Comparison of ENCODE assay signal across 8 cellular contexts in the genomic region with DNA sequence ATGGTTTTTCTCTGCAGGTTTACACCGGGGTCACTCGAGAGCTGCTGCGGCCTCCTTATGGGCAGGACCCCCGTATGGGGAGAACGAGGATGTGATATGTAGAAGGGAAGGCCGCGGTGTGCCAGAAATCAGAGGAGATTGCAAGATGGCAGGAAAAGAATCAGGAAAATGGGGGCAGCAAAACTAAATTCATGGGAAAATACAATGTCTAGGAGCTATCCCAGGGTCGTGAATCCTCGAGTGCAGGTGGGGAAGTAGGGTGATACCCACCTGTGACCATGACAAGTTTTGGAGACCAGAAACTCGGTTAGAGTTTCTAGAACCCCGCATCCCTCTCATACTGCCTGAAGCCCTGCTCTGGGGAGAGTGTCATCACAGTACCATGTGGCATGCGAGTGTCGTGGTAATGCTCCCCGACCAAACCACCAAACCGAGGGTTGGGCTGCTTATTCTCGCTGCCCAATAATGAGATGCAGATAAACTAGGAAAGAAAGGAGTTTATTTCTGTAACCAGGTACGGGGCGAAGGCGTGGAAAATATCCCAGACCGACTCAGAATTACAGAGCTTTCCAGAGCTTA. TPM values are rescaled to one million over a fixed set of nuclear protein-coding genes. Genes with fewer than 3 reads are reported as not detected.
DNase-seq lines count a peak whose midpoint lies in the region; ATAC-seq and TF ChIP-seq lines count a peak whose summit lies in the region.

No MANE protein-coding gene starts in this region.

- intact Hi-C loops in PC-3 (cut with micrococcal nuclease), result loop anchor here (2.0 to 10.0 kb wide), 2 partner anchors 51 to 1167 kb away; partner anchors contain the start of gene CRBN

- DNase-seq in AG10803 (ENCODE audit: low read depth) (peak; percentile 25), PC-3 (peak; percentile 14), iris pigment epithelial cell (ENCODE audit: low read depth) (peak; percentile 6)
- DNase-seq in activated naive CD8-positive, alpha-beta T cell treated with anti-CD3 and anti-CD28 coated beads, Interleukin-2, amount 50 U/mL, for 24 hours, result peak; percentile 35
- DNase-seq in stimulated activated CD8-positive, alpha-beta memory T cell treated with anti-CD3 and anti-CD28 coated beads, Interleukin-12 subunit alpha, Interleukin-12 subunit beta, amount 100 ng/mL, for 4 hours (ENCODE audit: low read depth), result peak; percentile 8

- no peaks in the 10 kb centered on the region for H3K9me3 ChIP-seq in PC-3 (ENCODE audit: low read length)

- H3K4me3 ChIP-seq in AG10803 (ENCODE audit: low read length) (peak overlapping the region; percentile 96), PC-3 (ENCODE audit: low read length) (peak overlapping the region; percentile 86)

- H3K36me3 Mint-ChIP-seq in activated naive CD8-positive, alpha-beta T cell treated with anti-CD3 and anti-CD28 coated beads, Interleukin-2, amount 50 U/mL, for 24 hours (ENCODE audit: low read depth), result peaks cover 45% of the 10 kb centered on the region

- peaks cover 19% of the 10 kb centered on the region for H3K4me1 ChIP-seq in PC-3 (ENCODE audit: insufficient read depth, low read length)

- peak overlapping the region; percentile 99 for H3K27ac Mint-ChIP-seq in activated naive CD8-positive, alpha-beta T cell treated with anti-CD3 and anti-CD28 coated beads, Interleukin-2, amount 50 U/mL, for 24 hours

- H4K20me1 ChIP-seq in PC-3 (ENCODE audit: low read length), result no peaks in the 10 kb centered on the region

- H3K27me3 Mint-ChIP-seq in activated naive CD8-positive, alpha-beta T cell treated with anti-CD3 and anti-CD28 coated beads, Interleukin-2, amount 50 U/mL, for 24 hours, result no peaks in the 10 kb centered on the region

- no peaks in the 10 kb centered on the region for H3K9me3 Mint-ChIP-seq in activated naive CD8-positive, alpha-beta T cell treated with anti-CD3 and anti-CD28 coated beads, Interleukin-2, amount 50 U/mL, for 24 hours

- H3K4me1 Mint-ChIP-seq in activated naive CD8-positive, alpha-beta T cell treated with anti-CD3 and anti-CD28 coated beads, Interleukin-2, amount 50 U/mL, for 24 hours, result peaks cover 42% of the 10 kb centered on the region

- peak overlapping the region; percentile 66 for H3K27ac ChIP-seq in PC-3 (ENCODE audit: low read length)

- BruUV-seq in PC-3 (replicated peaks; lab: Mats Ljungman, UMichigan), result no TSS peak

- no peaks in the 10 kb centered on the region for H3K9me2 ChIP-seq in PC-3 (replicated peaks; ENCODE audit: low read length)

- H3K4me3 Mint-ChIP-seq in activated naive CD8-positive, alpha-beta T cell treated with anti-CD3 and anti-CD28 coated beads, Interleukin-2, amount 50 U/mL, for 24 hours, result peak overlapping the region; percentile 97

- H2AFZ ChIP-seq in PC-3 (ENCODE audit: low read length), result peak overlapping the region; percentile 99

- ATAC-seq in GM19455 (IDR thresholded peaks at IDR 0.05; ENCODE audit: unreplicated experiment), result peak; percentile 27
- peak; percentile 17 for ATAC-seq in PC-3
- peak; percentile 57 for ATAC-seq in activated naive CD8-positive, alpha-beta T cell treated with anti-CD3 and anti-CD28 coated beads, Interleukin-2, amount 50 U/mL, for 24 hours
- ATAC-seq in HG02588 (IDR thresholded peaks at IDR 0.05; ENCODE audit: unreplicated experiment), result no peak
- ATAC-seq in HG03520 (IDR thresholded peaks at IDR 0.05; ENCODE audit: unreplicated experiment), result no peak

- H3F3A ChIP-seq in PC-3 (ENCODE audit: low read length, unreplicated experiment), result no peaks in the 10 kb centered on the region

- CTCF ChIA-PET in PC-3 (lab: Charles Lee), result no interaction called here

- H3K4me2 ChIP-seq in PC-3 (ENCODE audit: low read length), result peak overlapping the region; percentile 97

- TF ChIP-seq CTCF in AG10803 (conservative IDR thresholded peaks at IDR 0.05; ENCODE audit: low read length) (no peak), PC-3 (conservative IDR thresholded peaks at IDR 0.05; ENCODE audit: low read depth, low read length) (no peak)

- POLR2A ChIA-PET in PC-3 (lab: Charles Lee; ENCODE audit: unreplicated experiment), result interaction anchor here (0.6 kb wide), 1 partner anchor 1099 kb away, joined by 3 read pairs; no protein-coding TSS in a partner anchor

- H3K9ac ChIP-seq in PC-3 (ENCODE audit: low read length), result peak overlapping the region; percentile 97

- H3K36me3 ChIP-seq in PC-3 (ENCODE audit: low read depth, low read length), result peaks cover 25% of the 10 kb centered on the region

- H3K79me2 ChIP-seq in PC-3 (ENCODE audit: low read length), result peaks cover 44% of the 10 kb centered on the region

- no peaks in the 10 kb centered on the region for H3K27me3 ChIP-seq in PC-3 (ENCODE audit: low read length)

RNA-seq across cellular contexts. Expression of gene TRNT1, which starts 0.8 kb away (rescaled TPM):
- 26.2 and 33.2 TPM in 2 replicates for total RNA-seq in PC-3 (2014; rRNA removed)

RNA-seq across cellular contexts. Expression of gene IL5RA, which starts 17.3 kb away (rescaled TPM):
- total RNA-seq in PC-3 (2014; rRNA removed), result not detected in 2 replicates

RNA-seq across cellular contexts. Expression of gene CRBN, which starts 52.0 kb away (rescaled TPM):
- 29.3 and 31.2 TPM in 2 replicates for total RNA-seq in PC-3 (2014; rRNA removed)

Comparison
In these comparisons a context has a peak if more than half of its experiments do, and no peak if none do; other contexts are left out.
1. ATAC-seq: peak in GM19455 (single experiment), PC-3 (single experiment) and activated naive CD8-positive, alpha-beta T cell treated with anti-CD3 and anti-CD28 coated beads, Interleukin-2, amount 50 U/mL, for 24 hours (single experiment); none in HG02588 (single experiment) and HG03520 (single experiment).
2. Peak in every context shown above with its lines, with median percentiles within 50 percentile points of each other: DNase-seq.